In genomic region chr5:2149196-2149541, GRCh38 we compare ENCODE assay signal across 9 cellular contexts.
DNase-seq lines count a peak whose midpoint lies in the region; ATAC-seq, FAIRE-seq and TF ChIP-seq lines count a peak whose summit lies in the region.
"Had no signal": no experiment of that assay in that cellular context is flagged by ENCODE, and none has a peak within 500 bp of the region (broad histone marks: within the 10 kb centered on the region; RNA-seq: fewer than 3 reads in every experiment).

No MANE protein-coding gene starts in this region.

- peak; percentile 87 for ATAC-seq in GM18867 (IDR thresholded peaks at IDR 0.05; ENCODE audit: unreplicated experiment)
- peak; percentile 97 for ATAC-seq in HG03432 (IDR thresholded peaks at IDR 0.05; ENCODE audit: unreplicated experiment)
- peak; percentile 97 for ATAC-seq in RWPE2 (ENCODE audit: low read depth)
- peak; percentile 87 for ATAC-seq in HepG2
- no peak for ATAC-seq in gastrocnemius medialis

- H3K27ac Mint-ChIP-seq in mesothelial cell of epicardium, result no peak overlapping the region

- H3K9me3 ChIP-seq in RWPE2 (ENCODE audit: severe bottlenecking) (no peaks in the 10 kb centered on the region), HepG2 (ENCODE audit: low read length) (peaks cover 13% of the 10 kb centered on the region), gastrocnemius medialis (no peaks in the 10 kb centered on the region)

- H3K4me1 ChIP-seq in RWPE2 (ENCODE audit: insufficient read depth, poor library complexity, severe bottlenecking) (peaks cover 6% of the 10 kb centered on the region), HepG2 (ENCODE audit: insufficient read depth, low read length) (no peaks in the 10 kb centered on the region), gastrocnemius medialis (no peaks in the 10 kb centered on the region)

- no peaks in the 10 kb centered on the region for H3K36me3 Mint-ChIP-seq in mesothelial cell of epicardium

- TF ChIP-seq CTCF in RWPE2 (IDR thresholded peaks at IDR 0.05; ENCODE audit: poor library complexity, severe bottlenecking) (no peak), HepG2 (CRISPR knock-in tag; IDR thresholded peaks at IDR 0.05) (no peak), mesothelial cell of epicardium (IDR thresholded peaks at IDR 0.05; ENCODE audit: unreplicated experiment) (no peak), gastrocnemius medialis (IDR thresholded peaks at IDR 0.05 in 4 of 5, conservative IDR thresholded peaks at IDR 0.05 in 1 of 5) (no peak)

- H3K4me3 Mint-ChIP-seq in mesothelial cell of epicardium, result no peak overlapping the region

- H3K4me3 ChIP-seq in RWPE2 (ENCODE audit: severe bottlenecking) (no peak overlapping the region), HepG2 (replicated peaks in 1 of 3; ENCODE audit: insufficient read depth in 1 of 3, low read depth in 2 of 3, low read length in 3 of 3) (no peak overlapping the region), gastrocnemius medialis (no peak overlapping the region)

- intact Hi-C loops in HepG2 (cut with micrococcal nuclease; ENCODE audit: unreplicated experiment), result no loop called here
- intact Hi-C loops in gastrocnemius medialis (cut with DNase I; ENCODE audit: low total_unique reads), result no loop called here

- H3K27ac ChIP-seq in RWPE2 (ENCODE audit: poor library complexity, severe bottlenecking) (no peak overlapping the region), HepG2 (ENCODE audit: extremely low read length, insufficient read depth, low read length) (no peak overlapping the region), gastrocnemius medialis (no peak overlapping the region)

- FAIRE-seq in HepG2 (lab: Jason Lieb, UNC), result no peak

- H3K4me1 Mint-ChIP-seq in mesothelial cell of epicardium, result peaks cover 5% of the 10 kb centered on the region

- no TSS peak for BruUV-seq in HepG2 (replicated peaks; lab: Mats Ljungman, UMichigan)

- in situ Hi-C loops in HepG2 (cut with HindIII; ENCODE audit: extremely low pct_ligation_motif_present, low pct_unique_long_range_greater_than_20kb), result no loop called here
- in situ Hi-C loops in gastrocnemius medialis (cut with MboI; ENCODE audit: low sequenced_read_pairs in 4 of 4), result no loop called here

- TF ChIP-seq EP300 in HepG2 (IDR thresholded peaks at IDR 0.05; ENCODE audit: low read depth in 2 of 2, low read length in 2 of 2) (no peak), HepG2 (CRISPR knock-in tag; IDR thresholded peaks at IDR 0.05; ENCODE audit: borderline replicate concordance) (no peak)

- H3K27me3 ChIP-seq in RWPE2 (ENCODE audit: insufficient read depth, poor library complexity, severe bottlenecking), result no peaks in the 10 kb centered on the region
- H3K27me3 ChIP-seq in HepG2 (ENCODE audit: control insufficient read depth in 1 of 2, insufficient read depth in 2 of 2, low read length in 2 of 2), result peaks cover 1 to 10% of the 10 kb centered on the region in 2 experiments; a peak in 4 of 5 replicates
- peaks cover 0 to 4% (median 4%) of the 10 kb centered on the region in 3 donors for H3K27me3 ChIP-seq in gastrocnemius medialis

- H4K20me1 ChIP-seq in HepG2 (ENCODE audit: insufficient read depth, low read length), result no peaks in the 10 kb centered on the region

- 9% methylated on average over 9 of the region's 15 CpGs for WGBS in HepG2 (ENCODE audit: low lambda C conversion rate)

- TF ChIP-seq RAD21 in HepG2 (CRISPR knock-in tag; IDR thresholded peaks at IDR 0.05), result no peak

- H3K36me3 ChIP-seq in RWPE2 (ENCODE audit: low read depth), result no peaks in the 10 kb centered on the region
- H3K36me3 ChIP-seq in HepG2 (replicated peaks in 1 of 2; ENCODE audit: control insufficient read depth in 1 of 2, insufficient read depth in 2 of 2, low read length in 2 of 2), result no peaks in the 10 kb centered on the region
- H3K36me3 ChIP-seq in gastrocnemius medialis, result no peaks in the 10 kb centered on the region

- no peak overlapping the region for H2AFZ ChIP-seq in HepG2 (ENCODE audit: low read length)

- DNase-seq in RWPE2 (ENCODE audit: low spot score), result no peak
- peak; percentile 38 for DNase-seq in HepG2 (ENCODE audit: low spot score)
- DNase-seq in mesothelial cell of epicardium (ENCODE audit: low spot score in 2 of 2, unreplicated experiment in 2 of 2), result no peak
- DNase-seq in gastrocnemius medialis, result no peak
- DNase-seq in DMS 273 (lab: John Stamatoyannopoulos, UW; ENCODE audit: unreplicated experiment), result no peak
- no peak for DNase-seq in NCI-H446 (lab: John Stamatoyannopoulos, UW)
- DNase-seq: activated effector memory CD4-positive, alpha-beta T cell treated with anti-CD3 and anti-CD28 coated beads, Interleukin-2, amount 50 U/mL, for 16 hours had no signal

- no peak overlapping the region for H3K4me2 ChIP-seq in HepG2 (ENCODE audit: low read depth, low read length)

- no peaks in the 10 kb centered on the region for H3K79me2 ChIP-seq in HepG2 (ENCODE audit: insufficient read depth, low read length)

- no peak for TF ChIP-seq POLR2A in HepG2 (IDR thresholded peaks at IDR 0.05; ENCODE audit: insufficient read depth in 1 of 2, low read depth in 2 of 2, low read length in 2 of 2)
- no peak for TF ChIP-seq POLR2A in gastrocnemius medialis (IDR thresholded peaks at IDR 0.05)

- POLR2A ChIA-PET in HepG2 (lab: Yijun Ruan, JAX), result no interaction called here

- peaks cover 24% of the 10 kb centered on the region for H3K27me3 Mint-ChIP-seq in mesothelial cell of epicardium (ENCODE audit: low read depth)

- CTCF ChIA-PET in HepG2 (lab: Yijun Ruan, JAX; ENCODE audit: low intra/inter-chr PET ratio, low total read pairs), result no interaction called here

- no peak overlapping the region for H3K9ac ChIP-seq in HepG2 (ENCODE audit: insufficient read depth, low read depth, low read length)

- H3K9me3 Mint-ChIP-seq in mesothelial cell of epicardium, result no peaks in the 10 kb centered on the region

TF ChIP-seq in HepG2, 621 proteins besides CTCF, POLR2A, EP300 and RAD21 (continues in another document):
- TF ChIP-seq SUZ12 (IDR thresholded peaks at IDR 0.05; ENCODE audit: low read depth, low read length), result no peak
- peak; percentile 96 for TF ChIP-seq FOSL2 (CRISPR knock-in tag; IDR thresholded peaks at IDR 0.05)
- TF ChIP-seq KDM2A (CRISPR knock-in tag; IDR thresholded peaks at IDR 0.05; ENCODE audit: borderline replicate concordance, low read depth), result peak; percentile 36; the same call in 1 of the 2 replicates
- TF ChIP-seq JUND (CRISPR knock-in tag; IDR thresholded peaks at IDR 0.05), result peak; percentile 39; the same call in 1 of the 2 replicates
- no peak for TF ChIP-seq NR2F2 (IDR thresholded peaks at IDR 0.05; ENCODE audit: borderline replicate concordance, low read depth)
- TF ChIP-seq JUN (CRISPR knock-in tag; IDR thresholded peaks at IDR 0.05), result 0 out of 2 replicates have a peak, but pooled peaks have one; percentile 44
- TF ChIP-seq FOXA3 (CRISPR knock-in tag; IDR thresholded peaks at IDR 0.05), result 0 out of 2 replicates have a peak, but pooled peaks have one; percentile 9
- TF ChIP-seq ZNF276 (CRISPR knock-in tag; IDR thresholded peaks at IDR 0.05; ENCODE audit: low read depth), result no peak
- no peak for TF ChIP-seq ARID2 (CRISPR knock-in tag; IDR thresholded peaks at IDR 0.05; ENCODE audit: borderline replicate concordance)
- TF ChIP-seq TEAD3 (CRISPR knock-in tag; optimal IDR thresholded peaks at IDR 0.05; ENCODE audit: borderline replicate concordance), result peak; percentile 50

Comparison
In these comparisons a context has a peak if more than half of its experiments do, and no peak if none do; other contexts are left out.
1. ATAC-seq: peak in GM18867 (single experiment), HG03432 (single experiment), RWPE2 (single experiment) and HepG2 (single experiment); none in gastrocnemius medialis (0 of 2).